Comparison of ENCODE assay signal across 8 cellular contexts in the genomic region with DNA sequence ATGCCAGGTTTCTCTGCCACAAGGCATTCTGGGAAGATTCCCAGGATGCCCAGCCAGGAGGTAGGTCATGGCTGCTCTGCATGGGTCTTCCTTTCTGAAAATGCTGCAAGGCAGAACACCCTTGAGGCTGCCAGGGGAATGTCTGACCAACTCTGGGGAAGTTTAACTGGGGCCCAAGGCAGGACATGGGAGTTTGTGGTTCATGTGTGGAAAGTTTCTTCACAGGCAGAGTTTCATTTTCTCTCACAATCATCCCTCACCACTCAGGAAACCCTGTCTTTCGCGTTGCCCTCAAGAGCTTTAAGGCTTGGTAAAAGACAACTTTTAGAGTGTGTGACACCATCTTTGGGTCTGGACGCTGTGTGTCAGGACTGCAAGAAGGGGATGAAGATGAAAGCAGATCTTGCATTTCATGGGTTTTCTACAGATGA.
DNase-seq lines count a peak whose midpoint lies in the region; ATAC-seq, FAIRE-seq and TF ChIP-seq lines count a peak whose summit lies in the region.

No MANE protein-coding gene starts in this region.

- ATAC-seq in HG03108 (IDR thresholded peaks at IDR 0.05; ENCODE audit: unreplicated experiment) (peak; percentile 92), sciatic nerve (no peak)

- TF ChIP-seq POLR2A in GM19099 (IDR thresholded peaks at IDR 0.05; ENCODE audit: extremely low read depth, insufficient read length, low read depth) (peak; percentile 33), thyroid gland (IDR thresholded peaks at IDR 0.05) (no peak)

- no peak for FAIRE-seq in small intestine (lab: Jason Lieb, UNC)

- DNase-seq in activated CD4-positive, alpha-beta T cell treated with anti-CD3 and anti-CD28 coated beads, Interleukin-2, amount 50 U/mL, for 4 hours = peak; percentile 17 to 21
- peak; percentile 29 for DNase-seq in small intestine
- DNase-seq in DMS 273 (lab: John Stamatoyannopoulos, UW; ENCODE audit: unreplicated experiment) = no peak
- no peak for DNase-seq in NCI-H1930 (lab: John Stamatoyannopoulos, UW)
- no peak for DNase-seq in sciatic nerve (ENCODE audit: low spot score)
- no peak for DNase-seq in thyroid gland

- TF ChIP-seq CTCF in thyroid gland (IDR thresholded peaks at IDR 0.05) = no peak

- no peaks in the 10 kb centered on the region for H3K27me3 ChIP-seq in small intestine (ENCODE audit: control insufficient read depth in 2 of 2, insufficient read depth in 2 of 2, low read length in 2 of 2)
- no peaks in the 10 kb centered on the region for H3K27me3 ChIP-seq in thyroid gland

- H3K27ac ChIP-seq in small intestine (ENCODE audit: low read depth in 1 of 2, low read length in 1 of 2) (peak overlapping the region in 1 of 2 donors; percentile 5), thyroid gland (no peak overlapping the region)

- no peaks in the 10 kb centered on the region for H3K36me3 ChIP-seq in small intestine (ENCODE audit: control insufficient read depth in 2 of 2, insufficient read depth in 2 of 2, low read length in 2 of 2)
- H3K36me3 ChIP-seq in thyroid gland = no peaks in the 10 kb centered on the region

- H3K4me3 ChIP-seq in small intestine (ENCODE audit: low read depth in 1 of 2, low read length in 2 of 2) (no peak overlapping the region), thyroid gland (replicated peaks in 1 of 3) (no peak overlapping the region)

- intact Hi-C loops in sciatic nerve (cut with DNase I) = no loop called here
- intact Hi-C loops in thyroid gland (cut with DNase I) = no loop called here

- H3K4me1 ChIP-seq in small intestine (ENCODE audit: control insufficient read depth in 2 of 2, insufficient read depth in 1 of 2, low read depth in 1 of 2, low read length in 1 of 2) (peaks cover 0 to 4% of the 10 kb centered on the region in 2 donors), thyroid gland (peaks cover 10 to 26% of the 10 kb centered on the region in 2 donors)

- H3K9me3 ChIP-seq in small intestine (ENCODE audit: control insufficient read depth, low read depth) = no peaks in the 10 kb centered on the region
- H3K9me3 ChIP-seq in thyroid gland = no peaks in the 10 kb centered on the region

- WGBS in small intestine, 3 donors = 65 to 75% (median 68%) methylated on average over 3 of the region's 3 CpGs
- 76 to 90% methylated on average over 3 of the region's 3 CpGs for WGBS in thyroid gland, 2 donors

Comparison
In these comparisons a context has a peak if more than half of its experiments do, and no peak if none do; other contexts are left out.
1. DNase-seq: peak in activated CD4-positive, alpha-beta T cell treated with anti-CD3 and anti-CD28 coated beads, Interleukin-2, amount 50 U/mL, for 4 hours (2 of 2) and small intestine (single experiment); none in DMS 273 (single experiment), NCI-H1930 (0 of 2), sciatic nerve (single experiment) and thyroid gland (0 of 2).